ENCODE assay signal across 17 cellular contexts in genomic region chr12:79128956-79129355, GRCh38.
DNase-seq lines count a peak whose midpoint lies in the region; TF ChIP-seq lines count a peak whose summit lies in the region.
"Had no signal": no experiment of that assay in that cellular context is flagged by ENCODE, and none has a peak within 500 bp of the region (broad histone marks: within the 10 kb centered on the region; RNA-seq: fewer than 3 reads in every experiment).

No MANE protein-coding gene starts in this region.

- TF ChIP-seq CTCF in Caco-2 (IDR thresholded peaks at IDR 0.05; ENCODE audit: insufficient read depth in 1 of 2, low read depth in 1 of 2, low read length in 1 of 2, severe bottlenecking in 1 of 2, unreplicated experiment in 1 of 2) (no peak), type B pancreatic cell (conservative IDR thresholded peaks at IDR 0.05) (no peak)

- H3K9me3 Mint-ChIP-seq in Caco-2 (ENCODE audit: unreplicated experiment) (no peaks in the 10 kb centered on the region), type B pancreatic cell (no peaks in the 10 kb centered on the region)

- H3K4me3 Mint-ChIP-seq in Caco-2 (ENCODE audit: unreplicated experiment) = no peak overlapping the region
- H3K4me3 Mint-ChIP-seq in type B pancreatic cell = no peak overlapping the region
- H3K4me3 Mint-ChIP-seq: CD4-positive, alpha-beta T cell had no signal

- no peaks in the 10 kb centered on the region for H3K9me3 ChIP-seq in Caco-2

- H3K4me3 ChIP-seq in skeletal muscle cell (ENCODE audit: low read depth, low read length) = no peak overlapping the region
- no peak overlapping the region for H3K4me3 ChIP-seq in Caco-2 (ENCODE audit: low read depth, low read length)

- POLR2A ChIA-PET in Caco-2 (lab: Charles Lee) = no interaction called here

- intact Hi-C loops in Caco-2 (cut with micrococcal nuclease; ENCODE audit: unreplicated experiment) = no loop called here

- H3K27me3 Mint-ChIP-seq in Caco-2 (ENCODE audit: insufficient read depth, unreplicated experiment) (no peaks in the 10 kb centered on the region), type B pancreatic cell (no peaks in the 10 kb centered on the region)
- H3K27me3 Mint-ChIP-seq: CD4-positive, alpha-beta T cell had no signal

- H3K27ac Mint-ChIP-seq in Caco-2 (ENCODE audit: unreplicated experiment) (no peak overlapping the region), type B pancreatic cell (no peak overlapping the region)
- H3K27ac Mint-ChIP-seq: CD4-positive, alpha-beta T cell had no signal

- H3K4me1 Mint-ChIP-seq in Caco-2 (ENCODE audit: low read depth, unreplicated experiment) (no peaks in the 10 kb centered on the region), type B pancreatic cell (ENCODE audit: unreplicated experiment) (peaks cover 4% of the 10 kb centered on the region)

- H3K4me1 ChIP-seq in Caco-2 = no peaks in the 10 kb centered on the region

- no peaks in the 10 kb centered on the region for H3K36me3 ChIP-seq in Caco-2 (ENCODE audit: control insufficient read depth, insufficient read depth, low read length)

- H3K27me3 ChIP-seq in Caco-2 (replicated peaks; ENCODE audit: control insufficient read depth, insufficient read depth, low read length) = no peaks in the 10 kb centered on the region

- H3K36me3 Mint-ChIP-seq in Caco-2 (ENCODE audit: insufficient read depth, unreplicated experiment) = no peaks in the 10 kb centered on the region
- H3K36me3 Mint-ChIP-seq in type B pancreatic cell = peaks cover 11% of the 10 kb centered on the region

- DNase-seq in ELR (ENCODE audit: low read depth) = peak; percentile 42
- peak; percentile 7 for DNase-seq in M059J (ENCODE audit: low read depth)
- peak; percentile 42 for DNase-seq in astrocyte of the hippocampus (ENCODE audit: low read depth, low spot score)
- DNase-seq in skeletal muscle cell (ENCODE audit: low read depth) = peak; percentile 2
- DNase-seq in D341Med (ENCODE audit: low spot score) = no peak
- no peak for DNase-seq in Caco-2
- no peak for DNase-seq in type B pancreatic cell (ENCODE audit: extremely low spot score, unreplicated experiment)
- DNase-seq: Calu3; CD4-positive, alpha-beta T cell; Karpas-422; MM.1S; NCI-H187; NCI-H2227 treated with DMSO at 0.1 percent for 48 hours; NCI-H524 treated with DMSO at 0.1 percent for 48 hours; PC-3; RPMI8226; SIG-M5 had no signal

- CTCF ChIA-PET in Caco-2 (lab: Charles Lee) = no interaction called here

- BruUV-seq in Caco-2 (replicated peaks; lab: Mats Ljungman, UMichigan) = no TSS peak

Comparison
In these comparisons a context has a peak if more than half of its experiments do, and no peak if none do; other contexts are left out.
1. DNase-seq: peak in ELR (single experiment), M059J (single experiment), astrocyte of the hippocampus (single experiment) and skeletal muscle cell (single experiment); none in D341Med (single experiment), Caco-2 (0 of 2) and type B pancreatic cell (single experiment).